Comparison of ENCODE assay signal across 26 cellular contexts in the genomic region with DNA sequence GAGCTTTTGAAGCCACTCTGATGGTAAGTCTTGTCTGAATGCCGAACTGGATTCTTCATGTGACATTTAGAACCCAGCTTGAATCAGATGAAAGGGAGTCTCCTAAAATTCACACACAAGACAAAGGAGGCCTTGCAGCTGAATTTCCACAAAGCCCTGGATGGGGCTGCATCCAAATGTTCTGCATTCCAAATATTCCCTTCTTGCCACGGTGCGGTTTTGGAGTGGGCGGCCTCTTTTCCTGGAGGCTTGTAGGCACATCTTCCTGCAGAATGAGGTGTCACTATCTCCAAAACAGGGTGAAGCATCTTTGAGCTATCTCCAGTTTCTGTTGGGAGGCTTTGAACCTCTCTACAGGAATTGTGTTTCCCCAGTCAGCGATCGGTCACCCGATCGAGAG.
A peak's percentile ranks its signal among the peaks of the same experiment; 100 is the strongest.
DNase-seq lines count a peak whose midpoint lies in the region; FAIRE-seq and TF ChIP-seq lines count a peak whose summit lies in the region.
"Had no signal": no experiment of that assay in that cellular context is flagged by ENCODE, and none has a peak within 500 bp of the region (broad histone marks: within the 10 kb centered on the region; RNA-seq: fewer than 3 reads in every experiment).

No MANE protein-coding gene starts in this region.

- H3K36me3 Mint-ChIP-seq in nephron progenitor cell (ENCODE audit: low read depth) = no peaks in the 10 kb centered on the region
- H3K36me3 Mint-ChIP-seq in Caco-2 (ENCODE audit: insufficient read depth, unreplicated experiment) = no peaks in the 10 kb centered on the region
- H3K36me3 Mint-ChIP-seq: brain; naive B cell; stimulated activated effector memory CD8-positive, alpha-beta T cell treated with anti-CD3 and anti-CD28 coated beads, Interleukin-12 subunit alpha, Interleukin-12 subunit beta, amount 100 ng/mL, for 72 hours; WTC11 had no signal

- H4K20me1 ChIP-seq in H1 (replicated peaks in 1 of 2; ENCODE audit: control insufficient read depth in 1 of 2, insufficient read depth in 2 of 2, low read length in 2 of 2) = no peaks in the 10 kb centered on the region

- no peak for TF ChIP-seq CTCF in H1 (IDR thresholded peaks at IDR 0.05; ENCODE audit: control extremely low read depth in 1 of 3, insufficient read depth in 1 of 3, low read depth in 1 of 3, low read length in 3 of 3)
- no peak for TF ChIP-seq CTCF in nephron progenitor cell (IDR thresholded peaks at IDR 0.05)
- TF ChIP-seq CTCF in Caco-2 (IDR thresholded peaks at IDR 0.05; ENCODE audit: insufficient read depth in 1 of 2, low read depth in 1 of 2, low read length in 1 of 2, severe bottlenecking in 1 of 2, unreplicated experiment in 1 of 2) = no peak

- no peak overlapping the region for H4K8ac ChIP-seq in H1 (ENCODE audit: extremely low read depth, insufficient read depth, low read length)

- FAIRE-seq in H1 (lab: Jason Lieb, UNC) = no peak
- FAIRE-seq: colon, HTR-8/SVneo, pancreas had no signal

- H3K4me3 ChIP-seq in H1 (ENCODE audit: extremely low read depth in 1 of 4, insufficient read depth in 2 of 4, low read depth in 3 of 4, low read length in 4 of 4) (no peak overlapping the region), Caco-2 (ENCODE audit: low read depth, low read length) (no peak overlapping the region)
- H3K4me3 ChIP-seq: pancreas, right lobe of liver, thoracic aorta had no signal

- no peaks in the 10 kb centered on the region for H3K4me1 ChIP-seq in H1 (replicated peaks in 1 of 4; ENCODE audit: control insufficient read depth in 3 of 4, insufficient read depth in 4 of 4, low read length in 3 of 4)
- H3K4me1 ChIP-seq in Caco-2 = no peaks in the 10 kb centered on the region
- H3K4me1 ChIP-seq: pancreas, right lobe of liver had no signal

- no peaks in the 10 kb centered on the region for H3K79me1 ChIP-seq in H1 (ENCODE audit: low read depth, low read length)

- H3K4me2 ChIP-seq in H1 (ENCODE audit: insufficient read depth in 1 of 2, low read depth in 2 of 2, low read length in 2 of 2) = no peak overlapping the region

- no peak overlapping the region for H2BK120ac ChIP-seq in H1 (replicated peaks; ENCODE audit: low read depth, low read length)

- no peak overlapping the region for H2BK12ac ChIP-seq in H1 (ENCODE audit: low read depth, low read length)

- no peak overlapping the region for H3K27ac ChIP-seq in H1 (ENCODE audit: low read depth, low read length)
- H3K27ac ChIP-seq: 22Rv1, pancreas, right lobe of liver, RWPE1, thoracic aorta had no signal

- TF ChIP-seq RAD21 in H1 (IDR thresholded peaks at IDR 0.05 in 1 of 2, conservative IDR thresholded peaks at IDR 0.05 in 1 of 2; ENCODE audit: low read depth in 2 of 2, low read length in 2 of 2) = no peak

- no peaks in the 10 kb centered on the region for H3K27me3 ChIP-seq in H1 (replicated peaks in 1 of 4; ENCODE audit: control insufficient read depth in 3 of 4, extremely low read depth in 1 of 4, insufficient read depth in 3 of 4, low read length in 3 of 4)
- no peaks in the 10 kb centered on the region for H3K27me3 ChIP-seq in Caco-2 (replicated peaks; ENCODE audit: control insufficient read depth, insufficient read depth, low read length)
- H3K27me3 ChIP-seq: pancreas, right lobe of liver had no signal

- peak overlapping the region; percentile 52 for H3K27ac Mint-ChIP-seq in nephron progenitor cell
- H3K27ac Mint-ChIP-seq in Caco-2 (ENCODE audit: unreplicated experiment) = no peak overlapping the region
- H3K27ac Mint-ChIP-seq: activated T-helper 2 cell treated with anti-CD3 and anti-CD28 coated beads, Interferon-gamma antibody, Interleukin-2, Interleukin-4, amounts not matched to agents 10 μg/mL and 5 μg/mL and 100 μg/mL, durations not matched to agents 14 hours and 24 hours and 36 hours; effector memory CD8-positive, alpha-beta T cell; naive B cell; stimulated activated effector memory CD8-positive, alpha-beta T cell treated with anti-CD3 and anti-CD28 coated beads, Interleukin-12 subunit alpha, Interleukin-12 subunit beta, amount 100 ng/mL, for 72 hours; WTC11 had no signal

- CTCF ChIA-PET in H1 (lab: Charles Lee; ENCODE audit: partially characterized antibody) = interaction anchor here (1.2 to 1.3 kb wide), 2 partner anchors 9 to 23 kb away, joined by 3 to 4 read pairs; no protein-coding TSS in a partner anchor
- CTCF ChIA-PET in Caco-2 (lab: Charles Lee) = no interaction called here

- H2BK20ac ChIP-seq in H1 (ENCODE audit: low read length) = no peak overlapping the region

- no peak overlapping the region for H3K14ac ChIP-seq in H1 (ENCODE audit: insufficient read length)

- intact Hi-C loops in Caco-2 (cut with micrococcal nuclease; ENCODE audit: unreplicated experiment) = no loop called here

- no peak overlapping the region for H2BK5ac ChIP-seq in H1 (ENCODE audit: low read depth, low read length)

- no peak for TF ChIP-seq EP300 in H1 (IDR thresholded peaks at IDR 0.05; ENCODE audit: borderline replicate concordance in 1 of 2, low read depth in 2 of 2, low read length in 2 of 2)

- H3K56ac ChIP-seq in H1 (replicated peaks; ENCODE audit: insufficient read length, low read depth, low read length) = no peak overlapping the region

- H3K9ac ChIP-seq in H1 (replicated peaks in 1 of 4; ENCODE audit: extremely low read depth in 1 of 4, low read depth in 3 of 4, low read length in 3 of 4) = no peak overlapping the region

- no peak overlapping the region for H3K4ac ChIP-seq in H1 (replicated peaks; ENCODE audit: insufficient read length, low read depth, low read length)

- no peak overlapping the region for H2BK15ac ChIP-seq in H1 (ENCODE audit: low read length)

- no peak for TF ChIP-seq POLR2A in H1 (IDR thresholded peaks at IDR 0.05; ENCODE audit: control extremely low read depth in 1 of 2, low read depth in 2 of 2, low read length in 2 of 2)

- 92% methylated on average over 8 of the region's 8 CpGs; no CpG with 5 or more reads in 1 of the 2 experiments for WGBS in H1 (ENCODE audit: extremely low coverage in 1 of 2, insufficient coverage in 1 of 2, insufficient read length in 1 of 2, insufficient replicate concordance in 2 of 2, low coverage in 1 of 2, low lambda C conversion rate in 2 of 2, missing lambda C conversion rate in 1 of 2), 2 experiments

- DNase-seq in DMS 273 (lab: John Stamatoyannopoulos, UW; ENCODE audit: unreplicated experiment) (peak; percentile 29), DMS 273 treated with DMSO at 0.1 percent for 48 hours (lab: John Stamatoyannopoulos, UW) (no peak), H1 (ENCODE audit: low read depth in 1 of 2, low spot score in 2 of 2) (no peak), nephron progenitor cell (no peak), HUDEP-2 (lab: John Stamatoyannopoulos, UW; ENCODE audit: unreplicated experiment in 76 of 76) (no peak), activated gamma-delta T cell treated with Interleukin-2 at 50 U/mL for 16 hours (no peak), Caco-2 (no peak), HT-29 (ENCODE audit: low spot score) (no peak)
- DNase-seq: effector memory CD8-positive, alpha-beta T cell; Karpas-422; kidney glomerular epithelial cell; naive B cell; NCI-H1048; NCI-H187 treated with DMSO at 0.1 percent for 48 hours; pancreas; right lobe of liver; T-helper 9 cell had no signal

- H4K5ac ChIP-seq in H1 (ENCODE audit: insufficient read length, low read depth, low read length) = no peak overlapping the region

- POLR2A ChIA-PET in H1 (lab: Charles Lee; ENCODE audit: partially characterized antibody) (no interaction called here), Caco-2 (lab: Charles Lee) (no interaction called here)

- no peak overlapping the region for H4K91ac ChIP-seq in H1 (replicated peaks; ENCODE audit: insufficient read length, low read length)

- H3K79me2 ChIP-seq in H1 (ENCODE audit: control insufficient read depth in 1 of 2, insufficient read depth in 2 of 2, low read length in 2 of 2) = no peaks in the 10 kb centered on the region

- H3K23ac ChIP-seq in H1 (ENCODE audit: insufficient read length) = no peak overlapping the region

- 0 out of 2 replicates have a peak overlapping the region, but pooled peaks have one; percentile 14 for H2AFZ ChIP-seq in H1 (ENCODE audit: low read length)

- BruUV-seq in Caco-2 (replicated peaks; lab: Mats Ljungman, UMichigan) = no TSS peak

- peaks cover 56% of the 10 kb centered on the region for H3K4me1 Mint-ChIP-seq in nephron progenitor cell
- H3K4me1 Mint-ChIP-seq in Caco-2 (ENCODE audit: low read depth, unreplicated experiment) = no peaks in the 10 kb centered on the region
- H3K4me1 Mint-ChIP-seq: naive B cell; stimulated activated effector memory CD8-positive, alpha-beta T cell treated with anti-CD3 and anti-CD28 coated beads, Interleukin-12 subunit alpha, Interleukin-12 subunit beta, amount 100 ng/mL, for 72 hours had no signal

- H3K23me2 ChIP-seq in H1 (ENCODE audit: low read depth, low read length) = no peaks in the 10 kb centered on the region

- H2AK5ac ChIP-seq in H1 (ENCODE audit: low read depth, low read length) = no peak overlapping the region

- H3K36me3 ChIP-seq in H1 (ENCODE audit: control insufficient read depth in 2 of 4, insufficient read depth in 4 of 4, low read length in 3 of 4) (no peaks in the 10 kb centered on the region), Caco-2 (ENCODE audit: control insufficient read depth, insufficient read depth, low read length) (no peaks in the 10 kb centered on the region)
- H3K36me3 ChIP-seq: pancreas, right lobe of liver, thoracic aorta had no signal

- H3K27me3 Mint-ChIP-seq in nephron progenitor cell (ENCODE audit: low read depth, poor library complexity) (no peaks in the 10 kb centered on the region), Caco-2 (ENCODE audit: insufficient read depth, unreplicated experiment) (peaks cover 5% of the 10 kb centered on the region)
- H3K27me3 Mint-ChIP-seq: brain had no signal

- H3K9me3 ChIP-seq in H1 (ENCODE audit: insufficient read depth in 2 of 2, low read depth in 1 of 2, low read length in 1 of 2) = no peaks in the 10 kb centered on the region
- no peaks in the 10 kb centered on the region for H3K9me3 ChIP-seq in Caco-2
- H3K9me3 ChIP-seq: pancreas, right lobe of liver, thoracic aorta had no signal

- peaks cover 3% of the 10 kb centered on the region for H3K9me3 Mint-ChIP-seq in nephron progenitor cell
- H3K9me3 Mint-ChIP-seq in Caco-2 (ENCODE audit: unreplicated experiment) = no peaks in the 10 kb centered on the region
- H3K9me3 Mint-ChIP-seq: activated T-helper 2 cell treated with anti-CD3 and anti-CD28 coated beads, Interferon-gamma antibody, Interleukin-2, Interleukin-4, amounts not matched to agents 10 μg/mL and 5 μg/mL and 100 μg/mL, durations not matched to agents 14 hours and 24 hours and 36 hours; effector memory CD8-positive, alpha-beta T cell; stimulated activated effector memory CD8-positive, alpha-beta T cell treated with anti-CD3 and anti-CD28 coated beads, Interleukin-12 subunit alpha, Interleukin-12 subunit beta, amount 100 ng/mL, for 72 hours had no signal

- H3K18ac ChIP-seq in H1 (ENCODE audit: extremely low read depth, low read length) = no peak overlapping the region

- H3K4me3 Mint-ChIP-seq in nephron progenitor cell (no peak overlapping the region), Caco-2 (ENCODE audit: unreplicated experiment) (no peak overlapping the region)
- H3K4me3 Mint-ChIP-seq: effector memory CD8-positive, alpha-beta T cell; naive B cell; stimulated activated effector memory CD8-positive, alpha-beta T cell treated with anti-CD3 and anti-CD28 coated beads, Interleukin-12 subunit alpha, Interleukin-12 subunit beta, amount 100 ng/mL, for 72 hours; WTC11 had no signal

TF ChIP-seq in H1, 55 proteins besides CTCF, POLR2A, EP300 and RAD21 (continues in another document):
- no peak for TF ChIP-seq RFX5 (IDR thresholded peaks at IDR 0.05; ENCODE audit: borderline replicate concordance, low read depth, low read length)
